31 cellular contexts compared by ENCODE assay signal in genomic region chr14:68222726-68223125, GRCh38.
"Had no signal": no experiment of that assay in that cellular context is flagged by ENCODE, and none has a peak within 500 bp of the region (broad histone marks: within the 10 kb centered on the region; RNA-seq: fewer than 3 reads in every experiment).

No MANE protein-coding gene starts in this region.

- H3K4me1 ChIP-seq: adrenal gland, foreskin keratinocyte, gastrocnemius medialis, heart left ventricle had no signal

- H3K4me3 ChIP-seq: adrenal gland, body of pancreas, esophagus muscularis mucosa, gastrocnemius medialis, heart left ventricle had no signal

- H3K27me3 Mint-ChIP-seq: activated CD4-positive, alpha-beta memory T cell treated with anti-CD3 and anti-CD28 coated beads, Interleukin-2, amount 10 ng/mL, durations not matched to agents 7 days and 5 days; activated CD4-positive, alpha-beta T cell treated with anti-CD3 and anti-CD28 coated beads, Interleukin-2, amount 10 ng/mL, durations not matched to agents 7 days and 5 days; activated naive CD8-positive, alpha-beta T cell; activated T-helper 17 cell treated with anti-CD3 and anti-CD28 coated beads, Interleukin-2, amount 50 U/mL, for 72 hours; effector memory CD8-positive, alpha-beta T cell had no signal

- H3K27me3 ChIP-seq: adrenal gland, body of pancreas, esophagus muscularis mucosa, foreskin keratinocyte, gastrocnemius medialis, heart left ventricle had no signal

- H3K36me3 ChIP-seq: adrenal gland, esophagus muscularis mucosa, gastrocnemius medialis, heart left ventricle had no signal

- H3K4me1 Mint-ChIP-seq: activated CD4-positive, alpha-beta memory T cell treated with anti-CD3 and anti-CD28 coated beads, Interleukin-2, amount 10 ng/mL, durations not matched to agents 7 days and 5 days; activated T-helper 17 cell treated with anti-CD3 and anti-CD28 coated beads, Interleukin-2, amount 50 U/mL, for 72 hours had no signal

- H3K9me3 ChIP-seq: adrenal gland, body of pancreas, esophagus muscularis mucosa, gastrocnemius medialis, heart left ventricle had no signal

- H3K9me3 Mint-ChIP-seq: activated CD4-positive, alpha-beta memory T cell treated with anti-CD3 and anti-CD28 coated beads, Interleukin-2, amount 10 ng/mL, durations not matched to agents 7 days and 5 days had no signal

- H3K27ac Mint-ChIP-seq: activated CD4-positive, alpha-beta memory T cell treated with anti-CD3 and anti-CD28 coated beads, Interleukin-2, amount 10 ng/mL, durations not matched to agents 7 days and 5 days; activated CD4-positive, alpha-beta T cell treated with anti-CD3 and anti-CD28 coated beads, Interleukin-2, amount 10 ng/mL, durations not matched to agents 7 days and 5 days; activated naive CD8-positive, alpha-beta T cell; activated T-helper 17 cell treated with anti-CD3 and anti-CD28 coated beads, Interleukin-2, amount 50 U/mL, for 72 hours; effector memory CD8-positive, alpha-beta T cell had no signal

- H3K4me3 Mint-ChIP-seq: activated CD4-positive, alpha-beta memory T cell treated with anti-CD3 and anti-CD28 coated beads, Interleukin-2, amount 10 ng/mL, durations not matched to agents 7 days and 5 days; activated CD4-positive, alpha-beta T cell treated with anti-CD3 and anti-CD28 coated beads, Interleukin-2, amount 10 ng/mL, durations not matched to agents 7 days and 5 days; activated naive CD8-positive, alpha-beta T cell; activated T-cell treated with anti-CD3 and anti-CD28 coated beads, Interleukin-2, amount 50 U/mL, for 4 hours; activated T-helper 17 cell treated with anti-CD3 and anti-CD28 coated beads, Interleukin-2, amount 50 U/mL, for 72 hours; effector memory CD8-positive, alpha-beta T cell had no signal

- FAIRE-seq: colon had no signal

- DNase-seq: activated CD4-positive, alpha-beta memory T cell treated with anti-CD3 and anti-CD28 coated beads, Interleukin-2, amount 10 ng/mL, durations not matched to agents 7 days and 5 days; activated CD4-positive, alpha-beta T cell treated with anti-CD3 and anti-CD28 coated beads for 1 hour; activated CD4-positive, alpha-beta T cell treated with anti-CD3 and anti-CD28 coated beads for 4 hours; activated CD4-positive, alpha-beta T cell treated with anti-CD3 and anti-CD28 coated beads, Interleukin-2, amount 10 ng/mL, durations not matched to agents 7 days and 5 days; activated CD4-positive, alpha-beta T cell treated with anti-CD3 and anti-CD28 coated beads, Interleukin-2, amount 50 U/mL, for 4 hours; activated CD8-positive, alpha-beta memory T cell treated with anti-CD3 and anti-CD28 coated beads, Interleukin-2, amount 50 U/mL, for 48 hours; activated effector memory CD4-positive, alpha-beta T cell treated with Interleukin-2 at 50 U/mL for 16 hours; activated gamma-delta T cell treated with Interleukin-2 at 50 U/mL for 16 hours; activated naive CD4-positive, alpha-beta T cell treated with anti-CD3 and anti-CD28 coated beads, Interleukin-2, amount 50 U/mL, for 16 hours; activated naive CD4-positive, alpha-beta T cell treated with Interleukin-2 at 50 U/mL for 16 hours; activated T-cell treated with anti-CD3 and anti-CD28 coated beads for 4 hours; activated T-cell treated with anti-CD3 and anti-CD28 coated beads, Interleukin-2, amount 50 U/mL, for 4 hours; adrenal gland; amygdala; aorta; body of pancreas; caudate nucleus; cortex of kidney; dermis blood vessel endothelial cell; effector CD4-positive, alpha-beta T cell; effector memory CD8-positive, alpha-beta T cell; erythroblast; foreskin keratinocyte; gastrocnemius medialis; glutamatergic neuron; heart left ventricle; T-helper 2 cell had no signal

- ATAC-seq: activated T-cell treated with anti-CD3 and anti-CD28 coated beads, Interleukin-2, amount 50 U/mL, for 4 hours; activated T-helper 17 cell treated with anti-CD3 and anti-CD28 coated beads, Interleukin-2, amount 50 U/mL, for 72 hours; body of pancreas; effector memory CD8-positive, alpha-beta T cell; foreskin keratinocyte; gastrocnemius medialis; heart left ventricle had no signal
